18 cellular contexts compared by ENCODE assay signal in genomic region chr6:85476532-85476931, GRCh38. TPM values are rescaled to one million over a fixed set of nuclear protein-coding genes. Genes with fewer than 3 reads are reported as not detected.
A peak's percentile ranks its signal among the peaks of the same experiment; 100 is the strongest.
DNase-seq lines count a peak whose midpoint lies in the region; ATAC-seq, FAIRE-seq and TF ChIP-seq lines count a peak whose summit lies in the region.
"Had no signal": no experiment of that assay in that cellular context is flagged by ENCODE, and none has a peak within 500 bp of the region (broad histone marks: within the 10 kb centered on the region; RNA-seq: fewer than 3 reads in every experiment).

No MANE protein-coding gene starts in this region.

- CTCF ChIA-PET in HCT116 (lab: Charles Lee) (no interaction called here), H1 (lab: Charles Lee; ENCODE audit: partially characterized antibody) (interaction anchor here (2.3 to 13.1 kb wide), 3 partner anchors 7 to 123 kb away, joined by 10 to 153 read pairs (median 34); no protein-coding TSS in a partner anchor)

- no peaks in the 10 kb centered on the region for H3K79me2 ChIP-seq in HCT116 (ENCODE audit: insufficient read depth, low read length)
- H3K79me2 ChIP-seq in H1 (ENCODE audit: control insufficient read depth in 1 of 2, insufficient read depth in 2 of 2, low read length in 2 of 2): no peaks in the 10 kb centered on the region

- H3K36me3 ChIP-seq in HCT116 (ENCODE audit: control insufficient read depth in 1 of 2, insufficient read depth in 2 of 2, low read length in 2 of 2) (peaks cover 0 to 10% of the 10 kb centered on the region in 2 experiments; a peak in 2 of 4 replicates), H1 (ENCODE audit: control insufficient read depth in 2 of 4, insufficient read depth in 4 of 4, low read length in 3 of 4) (no peaks in the 10 kb centered on the region), breast epithelium (no peaks in the 10 kb centered on the region), suprapubic skin (no peaks in the 10 kb centered on the region)

- H3K9me2 ChIP-seq in HCT116 (ENCODE audit: insufficient read depth): no peaks in the 10 kb centered on the region

- H3K23ac ChIP-seq in H1 (ENCODE audit: insufficient read length): no peak overlapping the region

- no peak for TF ChIP-seq EP300 in Ishikawa (IDR thresholded peaks at IDR 0.05; ENCODE audit: borderline replicate concordance)
- no peak for TF ChIP-seq EP300 in H1 (IDR thresholded peaks at IDR 0.05; ENCODE audit: borderline replicate concordance in 1 of 2, low read depth in 2 of 2, low read length in 2 of 2)
- no peak for TF ChIP-seq EP300 in suprapubic skin (IDR thresholded peaks at IDR 0.05)

- H2AFZ ChIP-seq in HCT116 (ENCODE audit: low read depth, low read length, poor library complexity, severe bottlenecking): no peak overlapping the region
- no peak overlapping the region for H2AFZ ChIP-seq in H1 (ENCODE audit: low read length)
- H2AFZ ChIP-seq: GM23338 had no signal

- H3K14ac ChIP-seq in H1 (ENCODE audit: insufficient read length): no peak overlapping the region

- H4K5ac ChIP-seq in H1 (ENCODE audit: insufficient read length, low read depth, low read length): no peak overlapping the region

- H2BK15ac ChIP-seq in H1 (ENCODE audit: low read length): no peak overlapping the region

- no peak overlapping the region for H2BK120ac ChIP-seq in H1 (replicated peaks; ENCODE audit: low read depth, low read length)

- H3K27ac ChIP-seq in HCT116 (ENCODE audit: low read depth, low read length): no peak overlapping the region
- no peak overlapping the region for H3K27ac ChIP-seq in H1 (ENCODE audit: low read depth, low read length)
- no peak overlapping the region for H3K27ac ChIP-seq in breast epithelium
- no peak overlapping the region for H3K27ac ChIP-seq in suprapubic skin

- H3K4me1 ChIP-seq in HCT116 (ENCODE audit: control insufficient read depth in 1 of 2, insufficient read depth in 2 of 2, low read length in 2 of 2) (peaks cover 0 to 32% of the 10 kb centered on the region in 2 experiments; a peak in 2 of 4 replicates), H1 (replicated peaks in 1 of 4; ENCODE audit: control insufficient read depth in 3 of 4, insufficient read depth in 4 of 4, low read length in 3 of 4) (no peaks in the 10 kb centered on the region), breast epithelium (no peaks in the 10 kb centered on the region), suprapubic skin (no peaks in the 10 kb centered on the region)
- H3K4me1 ChIP-seq: Caco-2 had no signal

- no peak overlapping the region for H3K56ac ChIP-seq in H1 (replicated peaks; ENCODE audit: insufficient read length, low read depth, low read length)

- H3K4ac ChIP-seq in H1 (replicated peaks; ENCODE audit: insufficient read length, low read depth, low read length): no peak overlapping the region

- no peaks in the 10 kb centered on the region for H4K20me1 ChIP-seq in HCT116 (ENCODE audit: insufficient read depth)
- no peaks in the 10 kb centered on the region for H4K20me1 ChIP-seq in H1 (replicated peaks in 1 of 2; ENCODE audit: control insufficient read depth in 1 of 2, insufficient read depth in 2 of 2, low read length in 2 of 2)

- FAIRE-seq in H1 (lab: Jason Lieb, UNC): no peak
- FAIRE-seq: K562 had no signal

- RAD21 ChIA-PET in HCT116 (lab: Charles Lee; ENCODE audit: low non-redundant PET in 1 of 2, low total read pairs in 2 of 2, uncharacterized antibody in 2 of 2, unreplicated experiment in 2 of 2): interaction anchor here in 1 of 2 experiments (1.0 kb wide), 1 partner anchor 122 kb away, joined by 4 read pairs; no protein-coding TSS in a partner anchor

- 94% methylated on average over 4 of the region's 4 CpGs; no CpG with 5 or more reads in 1 of the 2 experiments for WGBS in H1 (ENCODE audit: extremely low coverage in 1 of 2, insufficient coverage in 1 of 2, insufficient read length in 1 of 2, insufficient replicate concordance in 2 of 2, low coverage in 1 of 2, low lambda C conversion rate in 2 of 2, missing lambda C conversion rate in 1 of 2), 2 experiments
- 93% methylated on average over 4 of the region's 4 CpGs for WGBS in suprapubic skin

- DNase-seq in AG09309 (ENCODE audit: low read depth): no peak
- DNase-seq in HCT116 (ENCODE audit: low read depth, low spot score): no peak
- DNase-seq in H1 (ENCODE audit: low read depth in 1 of 2, low spot score in 2 of 2): no peak
- no peak for DNase-seq in breast epithelium (ENCODE audit: low spot score in 2 of 2)
- no peak for DNase-seq in suprapubic skin (ENCODE audit: low spot score in 2 of 2)
- DNase-seq: 8988T; C1 segment of cervical spinal cord; CD4-positive, CD25-positive, alpha-beta regulatory T cell; DMS153; DMS79; GDM1; H7 had no signal

- H3K23me2 ChIP-seq in H1 (ENCODE audit: low read depth, low read length): no peaks in the 10 kb centered on the region

- H3K9me3 ChIP-seq in HCT116 (ENCODE audit: control insufficient read depth in 1 of 2, insufficient read depth in 1 of 2, low read depth in 1 of 2, low read length in 2 of 2) (no peaks in the 10 kb centered on the region), H1 (ENCODE audit: insufficient read depth in 2 of 2, low read depth in 1 of 2, low read length in 1 of 2) (no peaks in the 10 kb centered on the region), breast epithelium (peaks cover 9% of the 10 kb centered on the region in 2 donors), suprapubic skin (no peaks in the 10 kb centered on the region)
- H3K9me3 ChIP-seq: Caco-2 had no signal

- peak; percentile 6 for TF ChIP-seq CTCF in AG09309 (IDR thresholded peaks at IDR 0.05; ENCODE audit: control insufficient read depth, insufficient read depth, low read depth, low read length, missing control alignments)
- peak in 2 of 3 experiments; percentile 5 to 13; a peak in 1 of 6 replicates for TF ChIP-seq CTCF in HCT116 (IDR thresholded peaks at IDR 0.05 in 2 of 3, conservative IDR thresholded peaks at IDR 0.05 in 1 of 3; ENCODE audit: borderline replicate concordance in 1 of 3, insufficient read depth in 1 of 3, low read depth in 2 of 3, low read length in 2 of 3)
- peak in 1 of 3 experiments; percentile 17; a peak in 1 of 4 replicates for TF ChIP-seq CTCF in H1 (IDR thresholded peaks at IDR 0.05; ENCODE audit: control extremely low read depth in 1 of 3, insufficient read depth in 1 of 3, low read depth in 1 of 3, low read length in 3 of 3)
- no peak for TF ChIP-seq CTCF in breast epithelium (IDR thresholded peaks at IDR 0.05)
- TF ChIP-seq CTCF in suprapubic skin (IDR thresholded peaks at IDR 0.05): no peak

- H3K9ac ChIP-seq in HCT116 (ENCODE audit: low read length) (no peak overlapping the region), H1 (replicated peaks in 1 of 4; ENCODE audit: extremely low read depth in 1 of 4, low read depth in 3 of 4, low read length in 3 of 4) (no peak overlapping the region)

- H2BK20ac ChIP-seq in H1 (ENCODE audit: low read length): no peak overlapping the region

- POLR2A ChIA-PET in HCT116 (lab: Charles Lee): no interaction called here
- POLR2A ChIA-PET in H1 (lab: Charles Lee; ENCODE audit: partially characterized antibody): no interaction called here

- H3K4me2 ChIP-seq in HCT116 (ENCODE audit: low read length) (no peak overlapping the region), H1 (ENCODE audit: insufficient read depth in 1 of 2, low read depth in 2 of 2, low read length in 2 of 2) (no peak overlapping the region)
- H3K4me2 ChIP-seq: GM23338 had no signal

- peak; percentile 40; the same call in 1 of the 2 replicates for ATAC-seq in HCT116
- no peak for ATAC-seq in HG03520 (IDR thresholded peaks at IDR 0.05; ENCODE audit: unreplicated experiment)
- no peak for ATAC-seq in HG02973 (IDR thresholded peaks at IDR 0.05; ENCODE audit: unreplicated experiment)
- ATAC-seq: GM23338, K562 had no signal

- BruUV-seq in HCT116 (replicated peaks; lab: Mats Ljungman, UMichigan): no TSS peak

- H3K79me1 ChIP-seq in H1 (ENCODE audit: low read depth, low read length): no peaks in the 10 kb centered on the region

- no peak overlapping the region for H2BK12ac ChIP-seq in H1 (ENCODE audit: low read depth, low read length)

- no peak overlapping the region for H2AK5ac ChIP-seq in H1 (ENCODE audit: low read depth, low read length)

- H3K4me3 ChIP-seq in AG09309 (ENCODE audit: control insufficient read depth, low read depth, low read length) (no peak overlapping the region), HCT116 (replicated peaks in 1 of 2; ENCODE audit: low read depth in 1 of 2, low read length in 2 of 2) (no peak overlapping the region), H1 (ENCODE audit: extremely low read depth in 1 of 4, insufficient read depth in 2 of 4, low read depth in 3 of 4, low read length in 4 of 4) (no peak overlapping the region), breast epithelium (no peak overlapping the region), suprapubic skin (no peak overlapping the region)
- H3K4me3 ChIP-seq: GM23338, K562 had no signal

- TF ChIP-seq RAD21 in HCT116 (IDR thresholded peaks at IDR 0.05; ENCODE audit: low read depth) (peak; percentile 48), Ishikawa (IDR thresholded peaks at IDR 0.05; ENCODE audit: low read depth) (peak; percentile 28; the same call in 1 of the 2 replicates), H1 (IDR thresholded peaks at IDR 0.05 in 1 of 2, conservative IDR thresholded peaks at IDR 0.05 in 1 of 2; ENCODE audit: low read depth in 2 of 2, low read length in 2 of 2) (peak; percentile 32 to 39; a peak in 3 of 4 replicates)

- H3K27me3 ChIP-seq in HCT116 (ENCODE audit: insufficient read depth, low read length): no peaks in the 10 kb centered on the region
- no peaks in the 10 kb centered on the region for H3K27me3 ChIP-seq in H1 (replicated peaks in 1 of 4; ENCODE audit: control insufficient read depth in 3 of 4, extremely low read depth in 1 of 4, insufficient read depth in 3 of 4, low read length in 3 of 4)
- H3K27me3 ChIP-seq in breast epithelium: no peaks in the 10 kb centered on the region
- H3K27me3 ChIP-seq in suprapubic skin: no peaks in the 10 kb centered on the region

- H4K91ac ChIP-seq in H1 (replicated peaks; ENCODE audit: insufficient read length, low read length): no peak overlapping the region

- no peak overlapping the region for H2BK5ac ChIP-seq in H1 (ENCODE audit: low read depth, low read length)

- H3K18ac ChIP-seq in H1 (ENCODE audit: extremely low read depth, low read length): no peak overlapping the region

- TF ChIP-seq POLR2A in HCT116 (IDR thresholded peaks at IDR 0.05; ENCODE audit: borderline replicate concordance, extremely low read depth, insufficient read depth, insufficient read length) (no peak), H1 (IDR thresholded peaks at IDR 0.05; ENCODE audit: control extremely low read depth in 1 of 2, low read depth in 2 of 2, low read length in 2 of 2) (no peak), breast epithelium (IDR thresholded peaks at IDR 0.05) (no peak), suprapubic skin (IDR thresholded peaks at IDR 0.05) (no peak)

- H4K8ac ChIP-seq in H1 (ENCODE audit: extremely low read depth, insufficient read depth, low read length): no peak overlapping the region

- intact Hi-C loops in HCT116 (cut with micrococcal nuclease): no loop called here
- intact Hi-C loops in breast epithelium (cut with DNase I; ENCODE audit: low total_unique reads): no loop called here

RNA-seq across cellular contexts. Expression of gene NT5E, which starts 26.6 kb away (rescaled TPM):
- total RNA-seq in HCT116 (2021; ENCODE audit: unreplicated experiment): 68.2 TPM
- polyA plus RNA-seq in HCT116 (2012): 86.0 and 100 TPM in 2 replicates
- total RNA-seq in H1 (2021; fragmentation: NEBNext Ultra II Directional; extraction: Animal tissue kit (Norgen Biotek cat#: 25700)): 1.1 and 1.5 TPM in 2 replicates
- polyA plus RNA-seq in H1 (2011; rRNA removed): 0.74 and 1.3 TPM in 2 replicates
- polyA plus RNA-seq in H1 (2011; cell fraction: cytosol; rRNA removed): 0.61 TPM
- polyA plus RNA-seq in H1 (2011; cell fraction: nucleus; rRNA removed): 1.7 TPM
- polyA plus RNA-seq in H1 (2012, experiment 1 of 2): 0.68 to 1.6 TPM (median 0.88 TPM) in 4 replicates
- polyA plus RNA-seq in H1 (2012, experiment 2 of 2): 0.22 TPM
- 3.0 TPM for polyA plus RNA-seq in H1 (2013, experiment 1 of 2)
- polyA plus RNA-seq in H1 (2013, experiment 2 of 2): 3.1 TPM
- polyA minus RNA-seq in H1 (2011; rRNA and poly(A)+ RNA removed): 0.38 and 2.9 TPM in 2 replicates
- polyA minus RNA-seq in H1 (2011; cell fraction: cytosol; rRNA and poly(A)+ RNA removed): not detected
- 1.3 TPM for polyA minus RNA-seq in H1 (2011; cell fraction: nucleus; rRNA and poly(A)+ RNA removed)
- 10 to 100 TPM; 10.1 to 26.5 (median 11.4) TPM for total RNA-seq in breast epithelium
- 1 to 10 TPM; 1.1 to 8.7 (median 5.7) TPM for total RNA-seq in suprapubic skin

Comparison
In these comparisons a context has a peak if more than half of its experiments do, and no peak if none do; other contexts are left out.
1. CTCF ChIP-seq: peak in AG09309 (single experiment) and HCT116 (2 of 3); none in breast epithelium (0 of 3) and suprapubic skin (0 of 2).